Comparison of ENCODE assay signal across 18 cellular contexts in the genomic region with DNA sequence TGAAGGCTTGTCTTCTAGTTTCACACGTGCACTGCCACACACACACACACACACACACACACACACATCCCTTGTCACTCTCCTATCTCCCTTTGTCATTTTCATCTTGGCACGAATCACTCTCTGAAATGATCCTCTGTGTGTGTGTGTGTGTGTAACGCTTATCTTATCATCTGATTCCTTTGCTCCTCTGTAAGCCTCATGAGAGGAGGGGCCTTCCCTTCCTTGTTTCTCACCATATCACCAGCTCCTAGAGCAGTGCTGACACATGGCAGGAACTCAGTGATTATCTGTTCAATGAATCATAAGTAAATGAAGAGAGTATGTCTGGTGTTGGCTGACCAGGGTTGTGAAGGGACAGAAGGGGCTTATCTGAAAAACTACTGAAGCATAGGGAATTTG. TPM values are rescaled to one million over a fixed set of nuclear protein-coding genes. Genes with fewer than 3 reads are reported as not detected.
DNase-seq lines count a peak whose midpoint lies in the region; ATAC-seq, FAIRE-seq and TF ChIP-seq lines count a peak whose summit lies in the region.
"Had no signal": no experiment of that assay in that cellular context is flagged by ENCODE, and none has a peak within 500 bp of the region (broad histone marks: within the 10 kb centered on the region; RNA-seq: fewer than 3 reads in every experiment).

No MANE protein-coding gene starts in this region.

- H3K4me3 ChIP-seq in IMR-90 (ENCODE audit: insufficient read depth, low read depth, low read length) (no peak overlapping the region), astrocyte (ENCODE audit: insufficient read depth, low read depth, low read length) (no peak overlapping the region), aorta (ENCODE audit: low read length in 2 of 2) (no peak overlapping the region)
- H3K4me3 ChIP-seq: colonic mucosa, GM12878, SK-N-MC had no signal

- H3K14ac ChIP-seq in IMR-90 (replicated peaks; ENCODE audit: low read depth, low read length), result no peak overlapping the region

- no peak for FAIRE-seq in astrocyte (lab: Jason Lieb, UNC)
- FAIRE-seq: GM12878 had no signal

- H3K9me3 ChIP-seq in IMR-90 (ENCODE audit: control insufficient read depth, insufficient read depth, low read length) (no peaks in the 10 kb centered on the region), astrocyte (ENCODE audit: insufficient read depth, low read depth, low read length) (no peaks in the 10 kb centered on the region), aorta (ENCODE audit: control insufficient read depth, low read length) (no peaks in the 10 kb centered on the region)
- H3K9me3 ChIP-seq: colonic mucosa had no signal

- ATAC-seq in IMR-90 (ENCODE audit: low read depth), result peak; percentile 84
- no peak for ATAC-seq in aorta (ENCODE audit: low FRiP score)
- ATAC-seq: GM12878; stimulated activated naive CD8-positive, alpha-beta T cell treated with anti-CD3 and anti-CD28 coated beads, Interleukin-15, Interleukin-2, amounts not matched to agents 100 U/mL and 50 U/mL, for 24 hours had no signal

- H4K91ac ChIP-seq in IMR-90 (ENCODE audit: insufficient read depth, low read depth, low read length), result no peak overlapping the region

- H3K4me2 ChIP-seq in IMR-90 (ENCODE audit: low read depth, low read length) (no peak overlapping the region), astrocyte (ENCODE audit: low read length) (peak overlapping the region; percentile 21)

- in situ Hi-C loops in Caki2 (cut with HindIII; ENCODE audit: low pct_unique_long_range_greater_than_20kb, low sequenced_read_pairs), result no loop called here
- in situ Hi-C loops in IMR-90 (cut with MboI; ENCODE audit: low sequenced_read_pairs), result no loop called here

- no TSS peak for BruUV-seq in IMR-90 (replicated peaks; lab: Mats Ljungman, UMichigan)

- no peaks in the 10 kb centered on the region for H3K9me1 ChIP-seq in IMR-90 (ENCODE audit: insufficient read depth, low read length)

- H3K56ac ChIP-seq in IMR-90 (ENCODE audit: extremely low read depth, insufficient read depth, low read length), result no peak overlapping the region

- no peaks in the 10 kb centered on the region for H3K79me1 ChIP-seq in IMR-90 (ENCODE audit: low read depth in 1 of 2, low read length in 2 of 2)

- H2AFZ ChIP-seq in IMR-90 (replicated peaks; ENCODE audit: low read length, poor library complexity), result no peak overlapping the region
- H2AFZ ChIP-seq in astrocyte (ENCODE audit: low read depth, low read length), result no peak overlapping the region

- no peaks in the 10 kb centered on the region for H3K27me3 ChIP-seq in IMR-90 (ENCODE audit: control insufficient read depth, insufficient read depth, low read length)
- no peaks in the 10 kb centered on the region for H3K27me3 ChIP-seq in astrocyte (ENCODE audit: insufficient read depth, low read length)
- H3K27me3 ChIP-seq in aorta (ENCODE audit: control insufficient read depth in 1 of 2, insufficient read depth in 2 of 2, low read length in 1 of 2), result no peaks in the 10 kb centered on the region
- H3K27me3 ChIP-seq: colonic mucosa had no signal

- no peaks in the 10 kb centered on the region for H3K36me3 Mint-ChIP-seq in astrocyte (ENCODE audit: low read depth, unreplicated experiment)
- H3K36me3 Mint-ChIP-seq: activated naive CD8-positive, alpha-beta T cell treated with anti-CD3 and anti-CD28 coated beads for 36 hours had no signal

- H3K36me3 ChIP-seq in IMR-90 (ENCODE audit: control insufficient read depth, insufficient read depth, low read length), result no peaks in the 10 kb centered on the region
- H3K36me3 ChIP-seq in astrocyte (ENCODE audit: insufficient read depth, low read length), result no peaks in the 10 kb centered on the region
- H3K36me3 ChIP-seq in aorta (ENCODE audit: control insufficient read depth in 1 of 2, insufficient read depth in 2 of 2, low read length in 1 of 2), result no peaks in the 10 kb centered on the region
- H3K36me3 ChIP-seq: colonic mucosa had no signal

- no peak overlapping the region for H3K4ac ChIP-seq in IMR-90 (ENCODE audit: low read depth, low read length)

- dilution Hi-C loops in IMR-90 (cut with HindIII; ENCODE audit: low sequenced_read_pairs, unreplicated experiment), result no loop called here

- H2AK9ac ChIP-seq in IMR-90 (replicated peaks; ENCODE audit: low read depth, low read length, poor library complexity), result no peak overlapping the region

- no peaks in the 10 kb centered on the region for H4K20me1 ChIP-seq in IMR-90 (ENCODE audit: insufficient read depth, low read length)
- no peaks in the 10 kb centered on the region for H4K20me1 ChIP-seq in astrocyte (ENCODE audit: insufficient read depth, low read length)

- H3K9me3 Mint-ChIP-seq in astrocyte (ENCODE audit: unreplicated experiment), result no peaks in the 10 kb centered on the region
- H3K9me3 Mint-ChIP-seq: activated B cell treated with CpG ODN at 0.5 μM for 24 hours; activated naive CD8-positive, alpha-beta T cell treated with anti-CD3 and anti-CD28 coated beads for 36 hours had no signal

- peak overlapping the region; percentile 64 for H3K27ac Mint-ChIP-seq in astrocyte (ENCODE audit: unreplicated experiment)
- H3K27ac Mint-ChIP-seq: activated B cell treated with CpG ODN at 0.5 μM for 24 hours; activated naive CD8-positive, alpha-beta T cell treated with anti-CD3 and anti-CD28 coated beads for 36 hours; B cell had no signal

- H4K8ac ChIP-seq in IMR-90 (ENCODE audit: low read depth in 2 of 2, low read length in 2 of 2), result no peak overlapping the region; a peak in 1 of 4 replicates

- H3K9ac ChIP-seq in IMR-90 (ENCODE audit: low read depth, low read length) (no peak overlapping the region), astrocyte (ENCODE audit: low read length) (no peak overlapping the region)

- TF ChIP-seq RAD21 in IMR-90 (IDR thresholded peaks at IDR 0.05; ENCODE audit: low read length), result no peak

- peaks cover 2% of the 10 kb centered on the region; the same call in 1 of the 2 replicates for H3K4me1 ChIP-seq in IMR-90 (ENCODE audit: control insufficient read depth, insufficient read depth, low read length)
- peaks cover 24% of the 10 kb centered on the region for H3K4me1 ChIP-seq in astrocyte (ENCODE audit: insufficient read depth, low read length)
- H3K4me1 ChIP-seq in aorta (ENCODE audit: control insufficient read depth in 1 of 2, insufficient read depth in 2 of 2, low read length in 2 of 2), result no peaks in the 10 kb centered on the region
- H3K4me1 ChIP-seq: colonic mucosa had no signal

- H3K18ac ChIP-seq in IMR-90 (ENCODE audit: low read depth, low read length), result no peak overlapping the region

- H3K27me3 Mint-ChIP-seq in astrocyte (ENCODE audit: low read depth, unreplicated experiment), result no peaks in the 10 kb centered on the region

- POLR2A ChIA-PET in IMR-90 (lab: Charles Lee; ENCODE audit: unreplicated experiment), result no interaction called here

- intact Hi-C loops in IMR-90 (cut with micrococcal nuclease) (no loop called here), aorta (cut with DNase I) (no loop called here)

- H3K27ac ChIP-seq in IMR-90 (ENCODE audit: insufficient read depth, low read length), result no peak overlapping the region
- H3K27ac ChIP-seq in astrocyte (ENCODE audit: low read depth, low read length), result peak overlapping the region; percentile 27
- no peak overlapping the region for H3K27ac ChIP-seq in aorta (ENCODE audit: low read depth in 1 of 2, low read length in 2 of 2)
- H3K27ac ChIP-seq: colonic mucosa, SK-N-MC had no signal

- no peak overlapping the region; the same call in 1 of the 2 replicates for H2AK5ac ChIP-seq in IMR-90 (ENCODE audit: low read depth, low read length)

- no CpG with 5 or more reads among the region's 3 CpGs for WGBS in IMR-90 (ENCODE audit: extremely low coverage in 2 of 2, insufficient read length in 1 of 2), 2 experiments
- WGBS in aorta, 2 donors, result 67 to 72% methylated on average over 3 of the region's 3 CpGs

- H3K4me1 Mint-ChIP-seq in astrocyte (ENCODE audit: low read depth, unreplicated experiment), result peaks cover 31% of the 10 kb centered on the region
- H3K4me1 Mint-ChIP-seq: activated B cell treated with CpG ODN at 0.5 μM for 24 hours; activated naive CD8-positive, alpha-beta T cell treated with anti-CD3 and anti-CD28 coated beads for 36 hours; B cell had no signal

- H2BK15ac ChIP-seq in IMR-90 (ENCODE audit: low read depth, low read length), result no peak overlapping the region

- DNase-seq in Caki2 (ENCODE audit: low read depth), result peak; percentile 44
- peak; percentile 72 for DNase-seq in IMR-90
- DNase-seq in astrocyte (ENCODE audit: low read depth), result peak; percentile 89
- peak; percentile 24 for DNase-seq in kidney glomerular epithelial cell (lab: John Stamatoyannopoulos, UW)
- DNase-seq in activated naive CD4-positive, alpha-beta T cell treated with Interleukin-2 at 50 U/mL for 16 hours, result no peak
- DNase-seq in aorta, result no peak
- DNase-seq in ureter (ENCODE audit: low spot score), result no peak
- no peak for DNase-seq in stimulated activated CD4-positive, alpha-beta T cell treated with anti-CD3 and anti-CD28 coated beads, Interleukin-12 subunit alpha, Interleukin-12 subunit beta, amount 100 ng/mL, for 4 hours
- DNase-seq: activated B cell treated with CpG ODN at 0.5 μM for 24 hours; activated naive CD8-positive, alpha-beta T cell treated with anti-CD3 and anti-CD28 coated beads for 36 hours; colonic mucosa; DMS79; NCI-H1694 treated with DMSO at 0.1 percent for 48 hours; NCI-H526; stimulated activated naive CD8-positive, alpha-beta T cell treated with anti-CD3 and anti-CD28 coated beads, Interleukin-15, Interleukin-2, amounts not matched to agents 100 U/mL and 50 U/mL, for 24 hours had no signal

- no peak overlapping the region for H4K5ac ChIP-seq in IMR-90 (ENCODE audit: low read depth, low read length)

- H3K4me3 Mint-ChIP-seq in astrocyte (ENCODE audit: unreplicated experiment), result no peak overlapping the region
- H3K4me3 Mint-ChIP-seq: activated B cell treated with CpG ODN at 0.5 μM for 24 hours; activated naive CD8-positive, alpha-beta T cell treated with anti-CD3 and anti-CD28 coated beads for 36 hours; B cell had no signal

- no peak for TF ChIP-seq POLR2A in IMR-90 (IDR thresholded peaks at IDR 0.05; ENCODE audit: low read depth, low read length)

- H2BK5ac ChIP-seq in IMR-90 (ENCODE audit: low read depth, low read length, poor library complexity, severe bottlenecking), result peak overlapping the region; percentile 64

- H2BK120ac ChIP-seq in IMR-90 (ENCODE audit: low read depth, low read length), result peak overlapping the region; percentile 51

- no peaks in the 10 kb centered on the region for H3K79me2 ChIP-seq in astrocyte (ENCODE audit: insufficient read depth, low read length)

- H2BK20ac ChIP-seq in IMR-90 (ENCODE audit: low read depth, low read length), result peak overlapping the region; percentile 41; the same call in 1 of the 2 replicates

- no peak overlapping the region for H3K23ac ChIP-seq in IMR-90 (ENCODE audit: low read depth, low read length)

- TF ChIP-seq CTCF in IMR-90 (conservative IDR thresholded peaks at IDR 0.05; ENCODE audit: low read depth, low read length) (no peak), astrocyte (IDR thresholded peaks at IDR 0.05; ENCODE audit: insufficient read depth, low read depth, low read length) (no peak)

- CTCF ChIA-PET in IMR-90 (lab: Yijun Ruan, JAX), result no interaction called here

RNA-seq across cellular contexts. Expression of gene PDE4D, which starts 53.3 kb away (rescaled TPM):
- 7.9 and 19.4 TPM in 2 replicates for total RNA-seq in Caki2 (2014; rRNA removed; shearing (Covaris generic); ENCODE audit: low replicate concordance)
- total RNA-seq in IMR-90 (2012; rRNA removed) (7.9 and 9.2 TPM in 2 replicates), astrocyte (13.7 and 14.2 TPM in 2 replicates), aorta (100 to 1,000 TPM in 1 of 2 donors, 10 to 100 TPM in 1; 60.0 to 112 TPM), ureter (106 TPM)
- polyA plus RNA-seq in IMR-90 (2012; rRNA removed) (1.2 and 1.4 TPM in 2 replicates), aorta (1 to 10 TPM; 2.4 to 6.6 TPM)
- 0.34 and 0.70 TPM in 2 replicates for polyA plus RNA-seq in IMR-90 (2012; cell fraction: cytosol; rRNA removed)
- 2.3 and 9.6 TPM in 2 replicates for polyA plus RNA-seq in IMR-90 (2012; cell fraction: nucleus; rRNA removed; ENCODE audit: low replicate concordance)

Comparison
In these comparisons a context has a peak if more than half of its experiments do, and no peak if none do; other contexts are left out.
1. DNase-seq: peak in Caki2 (single experiment), IMR-90 (single experiment), astrocyte (single experiment) and kidney glomerular epithelial cell (single experiment); none in activated naive CD4-positive, alpha-beta T cell treated with Interleukin-2 at 50 U/mL for 16 hours (single experiment), aorta (0 of 2), ureter (single experiment) and stimulated activated CD4-positive, alpha-beta T cell treated with anti-CD3 and anti-CD28 coated beads, Interleukin-12 subunit alpha, Interleukin-12 subunit beta, amount 100 ng/mL, for 4 hours (single experiment).